9 cellular contexts compared by ENCODE assay signal in the genomic region with DNA sequence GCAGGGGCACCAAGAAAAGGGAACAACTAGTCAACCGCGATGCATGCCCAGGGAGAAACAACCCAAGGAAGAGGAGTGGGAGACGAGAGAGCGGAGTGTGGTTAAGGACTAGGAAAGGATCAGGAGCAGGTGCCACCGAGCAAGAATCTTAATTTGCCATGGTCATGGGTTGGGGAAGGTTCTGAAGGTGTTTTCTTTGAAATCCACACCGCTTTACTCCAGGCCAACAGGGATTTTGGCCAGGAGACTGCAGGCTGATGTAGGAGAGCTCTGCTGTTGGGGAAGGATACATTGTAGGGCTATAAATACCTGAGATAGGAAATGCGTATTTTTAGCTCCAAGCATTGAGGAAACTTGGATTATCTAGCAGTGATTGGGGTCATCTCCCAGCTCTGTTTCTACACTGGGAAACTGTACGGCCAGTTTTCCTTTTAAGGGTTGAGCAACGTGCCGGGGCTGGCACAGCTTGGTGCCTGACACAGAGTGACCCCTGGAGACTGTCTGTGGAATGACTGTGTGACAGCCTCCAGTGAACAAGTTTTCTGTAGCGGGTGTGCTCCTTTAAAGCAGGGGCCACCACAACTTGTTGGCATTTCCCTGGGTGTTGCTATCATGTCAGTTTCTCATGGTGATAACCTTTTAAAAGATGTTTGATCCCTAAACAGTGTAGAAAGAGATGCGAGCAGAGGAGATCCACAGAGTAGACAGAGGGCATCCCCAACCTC. TPM values are rescaled to one million over a fixed set of nuclear protein-coding genes. Genes with fewer than 3 reads are reported as not detected.
DNase-seq lines count a peak whose midpoint lies in the region; ATAC-seq, FAIRE-seq and TF ChIP-seq lines count a peak whose summit lies in the region.
"Had no signal": no experiment of that assay in that cellular context is flagged by ENCODE, and none has a peak within 500 bp of the region (broad histone marks: within the 10 kb centered on the region; RNA-seq: fewer than 3 reads in every experiment).

No MANE protein-coding gene starts in this region.

- H3K27me3 ChIP-seq in pancreas, result peaks cover 0 to 8% (median 0%) of the 10 kb centered on the region in 4 donors
- H3K27me3 ChIP-seq in mesenchymal stem cell (ENCODE audit: control insufficient read depth in 1 of 2, insufficient read depth in 1 of 2, low read length in 2 of 2), result no peaks in the 10 kb centered on the region

- DNase-seq in ELF-1 (ENCODE audit: low read depth, low spot score), result peak; percentile 43
- peak; percentile 13 for DNase-seq in NAMALWA (ENCODE audit: low spot score)
- peak; percentile 87 for DNase-seq in globus pallidus (ENCODE audit: low spot score)
- DNase-seq in pancreas, result peak in 1 of 6 donors; percentile 19
- DNase-seq in COR-L47 (lab: John Stamatoyannopoulos, UW), result no peak
- DNase-seq in NCI-H2196 (lab: John Stamatoyannopoulos, UW; ENCODE audit: unreplicated experiment), result no peak
- no peak for DNase-seq in mesenchymal stem cell
- DNase-seq: activated naive CD4-positive, alpha-beta T cell treated with anti-CD3 and anti-CD28 coated beads, Interleukin-2, amount 10 ng/mL, durations not matched to agents 7 days and 5 days had no signal

- H2BK5ac ChIP-seq in mesenchymal stem cell (ENCODE audit: low read depth, low read length, poor library complexity, severe bottlenecking), result no peak overlapping the region

- no peak overlapping the region for H2BK15ac ChIP-seq in mesenchymal stem cell (ENCODE audit: low read depth, poor library complexity, severe bottlenecking)

- no peak overlapping the region for H3K23ac ChIP-seq in mesenchymal stem cell (ENCODE audit: low read length in 2 of 2)

- H3K4me1 ChIP-seq in pancreas (no peaks in the 10 kb centered on the region), mesenchymal stem cell (ENCODE audit: control insufficient read depth, insufficient read depth, low read depth, low read length) (no peaks in the 10 kb centered on the region)

- H4K8ac ChIP-seq in mesenchymal stem cell (ENCODE audit: low read length), result no peak overlapping the region

- no peaks in the 10 kb centered on the region for H3K79me1 ChIP-seq in mesenchymal stem cell (replicated peaks; ENCODE audit: low read length, poor library complexity, severe bottlenecking)

- no peak for FAIRE-seq in pancreas (lab: Jason Lieb, UNC)

- no peaks in the 10 kb centered on the region for H3K9me3 ChIP-seq in pancreas
- no peaks in the 10 kb centered on the region for H3K9me3 ChIP-seq in mesenchymal stem cell (ENCODE audit: control insufficient read depth, low read length)

- no peak overlapping the region for H4K91ac ChIP-seq in mesenchymal stem cell (ENCODE audit: low read length)

- no peak overlapping the region for H3K4me3 ChIP-seq in pancreas
- no peak overlapping the region for H3K4me3 ChIP-seq in mesenchymal stem cell (ENCODE audit: insufficient read depth in 1 of 2, low read depth in 1 of 2, low read length in 2 of 2)

- no peak overlapping the region for H3K18ac ChIP-seq in mesenchymal stem cell (ENCODE audit: low read depth in 1 of 2, low read length in 2 of 2)

- H2AFZ ChIP-seq in mesenchymal stem cell (ENCODE audit: low read depth, low read length), result no peak overlapping the region

- no peak overlapping the region for H3K9ac ChIP-seq in mesenchymal stem cell (ENCODE audit: low read length)

- WGBS in pancreas, 2 donors, result 49 to 51% methylated on average over 12 of the region's 12 CpGs
- 60% methylated on average over 12 of the region's 12 CpGs for WGBS in mesenchymal stem cell

- no peak overlapping the region for H2BK120ac ChIP-seq in mesenchymal stem cell (ENCODE audit: low read depth, low read length)

- H2BK12ac ChIP-seq in mesenchymal stem cell (ENCODE audit: low read length in 2 of 2), result no peak overlapping the region

- H3K36me3 ChIP-seq in pancreas, result no peaks in the 10 kb centered on the region
- H3K36me3 ChIP-seq in mesenchymal stem cell (ENCODE audit: control insufficient read depth in 1 of 2, insufficient read depth in 2 of 2, low read depth in 1 of 2, low read length in 2 of 2), result no peaks in the 10 kb centered on the region

- TF ChIP-seq CTCF in pancreas (IDR thresholded peaks at IDR 0.05), result peak in 1 of 4 donors; percentile 14

- no peak overlapping the region for H3K14ac ChIP-seq in mesenchymal stem cell (ENCODE audit: low read length in 2 of 2)

- H3K27ac ChIP-seq in pancreas (no peak overlapping the region), mesenchymal stem cell (ENCODE audit: low read length, poor library complexity, severe bottlenecking) (no peak overlapping the region)

- H2AK5ac ChIP-seq in mesenchymal stem cell (ENCODE audit: low read length, severe bottlenecking), result no peak overlapping the region

- intact Hi-C loops in pancreas (cut with DNase I), result no loop called here

- ATAC-seq in pancreas, result peak in 3 of 4 donors; percentile 63 to 71 (median 68)
- ATAC-seq in GM19397 (IDR thresholded peaks at IDR 0.05; ENCODE audit: unreplicated experiment), result no peak

- no peak overlapping the region for H3K4me2 ChIP-seq in mesenchymal stem cell (ENCODE audit: low read length, poor library complexity, severe bottlenecking)

- H3K4ac ChIP-seq in mesenchymal stem cell (ENCODE audit: low read depth in 1 of 2, low read length in 2 of 2), result no peak overlapping the region

RNA-seq across cellular contexts. Expression of a gene that starts 34.2 kb away (rescaled TPM):
- total RNA-seq in pancreas, result 1 to 10 TPM in 1 of 6 donors, under 1 TPM in 5; 0.06 to 1.7 (median 0.25) TPM
- under 1 TPM; 0.08 to 0.09 TPM for polyA plus RNA-seq in pancreas
- polyA plus RNA-seq in mesenchymal stem cell (2013, experiment 1 of 2), result not detected
- not detected for polyA plus RNA-seq in mesenchymal stem cell (2013, experiment 2 of 2)

Comparison
In these comparisons a context has a peak if more than half of its experiments do, and no peak if none do; other contexts are left out.
1. DNase-seq: peak in ELF-1 (single experiment), NAMALWA (single experiment) and globus pallidus (single experiment); none in COR-L47 (single experiment), NCI-H2196 (single experiment) and mesenchymal stem cell (single experiment).